In genomic region chr9:115133649-115134048, GRCh38 we compare ENCODE assay signal across 16 cellular contexts. TPM values are rescaled to one million over a fixed set of nuclear protein-coding genes. Genes with fewer than 3 reads are reported as not detected.
DNase-seq lines count a peak whose midpoint lies in the region; ATAC-seq, FAIRE-seq and TF ChIP-seq lines count a peak whose summit lies in the region.
"Had no signal": no experiment of that assay in that cellular context is flagged by ENCODE, and none has a peak within 500 bp of the region (broad histone marks: within the 10 kb centered on the region; RNA-seq: fewer than 3 reads in every experiment).

No MANE protein-coding gene starts in this region.

- H4K20me1 ChIP-seq in astrocyte (ENCODE audit: insufficient read depth, low read length): no peaks in the 10 kb centered on the region

- CTCF ChIA-PET in AG04450 (lab: Charles Lee): no interaction called here

- H3K27ac ChIP-seq in AG04450 (ENCODE audit: low read depth, low read length) (peak overlapping the region; percentile 90), astrocyte (ENCODE audit: low read depth, low read length) (peak overlapping the region; percentile 62)
- H3K27ac ChIP-seq: epithelial cell of prostate had no signal

- no peak overlapping the region for H2AFZ ChIP-seq in astrocyte (ENCODE audit: low read depth, low read length)

- H3K27me3 ChIP-seq in AG04450 (ENCODE audit: control insufficient read depth, insufficient read depth, low read length): no peaks in the 10 kb centered on the region
- no peaks in the 10 kb centered on the region for H3K27me3 ChIP-seq in astrocyte (ENCODE audit: insufficient read depth, low read length)
- H3K27me3 ChIP-seq in kidney epithelial cell (ENCODE audit: control insufficient read depth, insufficient read depth, low read length): no peaks in the 10 kb centered on the region
- H3K27me3 ChIP-seq: MG63 had no signal

- H3K36me3 ChIP-seq in astrocyte (ENCODE audit: insufficient read depth, low read length) (no peaks in the 10 kb centered on the region), kidney epithelial cell (ENCODE audit: control insufficient read depth, insufficient read depth, low read length) (no peaks in the 10 kb centered on the region)
- H3K36me3 ChIP-seq: MG63 had no signal

- H3K9ac ChIP-seq in astrocyte (ENCODE audit: low read length): peak overlapping the region; percentile 20

- no peaks in the 10 kb centered on the region for H3K79me2 ChIP-seq in astrocyte (ENCODE audit: insufficient read depth, low read length)

- peak overlapping the region; percentile 25 for H3K4me2 ChIP-seq in astrocyte (ENCODE audit: low read length)

- TF ChIP-seq CTCF in AG04450 (IDR thresholded peaks at IDR 0.05; ENCODE audit: low read depth, low read length): no peak
- TF ChIP-seq CTCF in HFF-Myc (IDR thresholded peaks at IDR 0.05; ENCODE audit: low read depth, low read length, missing control alignments): no peak
- TF ChIP-seq CTCF in astrocyte (IDR thresholded peaks at IDR 0.05; ENCODE audit: insufficient read depth, low read depth, low read length): no peak
- TF ChIP-seq CTCF in kidney epithelial cell (IDR thresholded peaks at IDR 0.05; ENCODE audit: insufficient read depth, low read length, poor library complexity, severe bottlenecking): no peak

- H3K27ac Mint-ChIP-seq in astrocyte (ENCODE audit: unreplicated experiment): peak overlapping the region; percentile 44
- H3K27ac Mint-ChIP-seq: activated CD4-positive, alpha-beta T cell treated with anti-CD3 and anti-CD28 coated beads, Interleukin-2, amount 10 ng/mL, durations not matched to agents 7 days and 5 days; activated naive CD8-positive, alpha-beta T cell treated with anti-CD3 and anti-CD28 coated beads for 36 hours had no signal

- H3K4me3 Mint-ChIP-seq in astrocyte (ENCODE audit: unreplicated experiment): no peak overlapping the region
- H3K4me3 Mint-ChIP-seq: activated CD4-positive, alpha-beta T cell treated with anti-CD3 and anti-CD28 coated beads, Interleukin-2, amount 10 ng/mL, durations not matched to agents 7 days and 5 days; activated naive CD8-positive, alpha-beta T cell treated with anti-CD3 and anti-CD28 coated beads for 36 hours; neural crest cell had no signal

- no peak for ATAC-seq in GM21515 (IDR thresholded peaks at IDR 0.05; ENCODE audit: unreplicated experiment)
- ATAC-seq: stimulated activated naive CD8-positive, alpha-beta T cell treated with anti-CD3 and anti-CD28 coated beads, Interleukin-15, Interleukin-2, amounts not matched to agents 100 U/mL and 50 U/mL, for 24 hours had no signal

- H3K4me3 ChIP-seq in AG04450 (ENCODE audit: low read depth, low read length): no peak overlapping the region
- H3K4me3 ChIP-seq in HFF-Myc (replicated peaks; ENCODE audit: low read depth, low read length): no peak overlapping the region
- no peak overlapping the region for H3K4me3 ChIP-seq in astrocyte (ENCODE audit: insufficient read depth, low read depth, low read length)
- H3K4me3 ChIP-seq in kidney epithelial cell (ENCODE audit: low read depth, low read length): no peak overlapping the region
- H3K4me3 ChIP-seq: MG63 had no signal

- H3K27me3 Mint-ChIP-seq in astrocyte (ENCODE audit: low read depth, unreplicated experiment): no peaks in the 10 kb centered on the region

- DNase-seq in AG04450 (ENCODE audit: low read depth, low spot score) (peak; percentile 88), HFF-Myc (ENCODE audit: extremely low read depth, low read depth) (peak; percentile 84), astrocyte (ENCODE audit: low read depth) (peak; percentile 95), kidney epithelial cell (ENCODE audit: low read depth) (peak; percentile 87), GM19238 (ENCODE audit: insufficient read length, low spot score) (no peak), epidermal melanocyte (ENCODE audit: insufficient read length, low spot score) (no peak)
- DNase-seq in stimulated activated CD4-positive, alpha-beta T cell treated with anti-CD3 and anti-CD28 coated beads, Interleukin-2, amount 100 ng/mL, for 24 hours: no peak
- DNase-seq: activated CD4-positive, alpha-beta T cell treated with anti-CD3 and anti-CD28 coated beads, Interleukin-2, amount 10 ng/mL, durations not matched to agents 7 days and 5 days; activated naive CD8-positive, alpha-beta T cell treated with anti-CD3 and anti-CD28 coated beads for 36 hours; DMS53; MG63; NCI-H2029 treated with DMSO at 0.1 percent for 48 hours; stimulated activated naive CD8-positive, alpha-beta T cell treated with anti-CD3 and anti-CD28 coated beads, Interleukin-15, Interleukin-2, amounts not matched to agents 100 U/mL and 50 U/mL, for 24 hours had no signal

- H3K4me1 ChIP-seq in astrocyte (ENCODE audit: insufficient read depth, low read length): peaks cover 19% of the 10 kb centered on the region

- POLR2A ChIA-PET in AG04450 (lab: Yijun Ruan, JAX): interaction anchor here (0.6 to 2.2 kb wide), 7 partner anchors 15 to 954 kb away, joined by 3 to 40 read pairs (median 4); partner anchors contain the start of gene TNC

- H3K4me1 Mint-ChIP-seq in astrocyte (ENCODE audit: low read depth, unreplicated experiment): peaks cover 22% of the 10 kb centered on the region
- H3K4me1 Mint-ChIP-seq: activated CD4-positive, alpha-beta T cell treated with anti-CD3 and anti-CD28 coated beads, Interleukin-2, amount 10 ng/mL, durations not matched to agents 7 days and 5 days; activated naive CD8-positive, alpha-beta T cell treated with anti-CD3 and anti-CD28 coated beads for 36 hours had no signal

- H3K9me3 ChIP-seq in AG04450 (ENCODE audit: control insufficient read depth, insufficient read depth, low read length) (no peaks in the 10 kb centered on the region), astrocyte (ENCODE audit: insufficient read depth, low read depth, low read length) (no peaks in the 10 kb centered on the region)
- H3K9me3 ChIP-seq: MG63 had no signal

- no peaks in the 10 kb centered on the region for H3K36me3 Mint-ChIP-seq in astrocyte (ENCODE audit: low read depth, unreplicated experiment)
- H3K36me3 Mint-ChIP-seq: activated naive CD8-positive, alpha-beta T cell treated with anti-CD3 and anti-CD28 coated beads for 36 hours had no signal

- peak; percentile 100 for FAIRE-seq in astrocyte (lab: Jason Lieb, UNC)

- H3K9me3 Mint-ChIP-seq in astrocyte (ENCODE audit: unreplicated experiment): peaks cover 4% of the 10 kb centered on the region
- H3K9me3 Mint-ChIP-seq: activated CD4-positive, alpha-beta T cell treated with anti-CD3 and anti-CD28 coated beads, Interleukin-2, amount 10 ng/mL, durations not matched to agents 7 days and 5 days; activated naive CD8-positive, alpha-beta T cell treated with anti-CD3 and anti-CD28 coated beads for 36 hours had no signal

RNA-seq across cellular contexts. Expression of gene TNC, which starts 15.7 kb away (rescaled TPM):
- 265 and 319 TPM in 2 replicates for polyA plus RNA-seq in AG04450 (2011; rRNA removed)
- polyA minus RNA-seq in AG04450 (2011; rRNA and poly(A)+ RNA removed): 341 and 440 TPM in 2 replicates
- total RNA-seq in astrocyte (747 and 1,099 TPM in 2 replicates), kidney epithelial cell (289 and 342 TPM in 2 replicates)

Comparison
In these comparisons a context has a peak if more than half of its experiments do, and no peak if none do; other contexts are left out.
1. DNase-seq: peak in AG04450 (single experiment), HFF-Myc (single experiment), astrocyte (single experiment) and kidney epithelial cell (single experiment); none in GM19238 (single experiment), stimulated activated CD4-positive, alpha-beta T cell treated with anti-CD3 and anti-CD28 coated beads, Interleukin-2, amount 100 ng/mL, for 24 hours (0 of 2) and epidermal melanocyte (single experiment).